In the genomic region with DNA sequence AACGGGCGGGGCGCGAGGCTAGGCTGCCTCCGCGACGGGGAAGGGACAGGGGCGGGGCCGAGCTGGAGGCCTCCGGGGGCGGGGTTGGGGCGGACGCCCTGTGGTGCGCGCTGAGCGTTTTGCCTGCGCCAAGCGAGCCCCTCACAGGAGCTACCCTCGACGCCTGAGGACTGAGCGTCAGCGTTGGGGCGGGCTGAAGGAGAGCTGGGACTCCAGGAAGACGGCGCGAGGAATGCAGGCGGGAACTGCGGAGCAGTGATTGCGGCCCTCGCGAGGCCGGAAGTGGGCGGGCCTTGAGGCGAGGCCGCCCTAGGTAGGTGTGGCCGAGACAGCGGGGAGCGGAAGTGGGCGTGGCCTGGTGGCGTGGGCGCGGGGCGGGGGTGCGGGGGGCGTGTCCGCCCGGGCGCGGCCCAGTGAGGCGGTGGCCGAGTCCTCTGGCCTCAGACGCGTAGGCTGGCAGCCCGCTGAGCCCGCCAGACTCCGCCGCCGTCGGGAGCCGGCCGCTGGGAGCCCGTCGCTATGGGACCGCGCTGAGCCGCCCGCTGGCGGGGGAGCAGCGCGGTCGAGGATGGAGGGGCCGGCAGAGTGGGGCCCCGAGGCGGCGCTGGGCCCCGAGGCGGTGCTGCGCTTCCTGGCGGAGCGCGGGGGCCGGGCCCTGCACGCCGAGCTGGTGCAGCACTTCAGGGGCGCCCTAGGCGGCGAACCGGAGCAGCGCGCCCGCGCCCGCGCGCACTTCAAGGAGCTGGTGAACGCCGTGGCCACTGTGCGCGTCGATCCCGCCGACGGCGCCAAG, we compare ENCODE assay signal across 8 cellular contexts. TPM values are rescaled to one million over a fixed set of nuclear protein-coding genes. Genes with fewer than 3 reads are reported as not detected.
A peak's percentile ranks its signal among the peaks of the same experiment; 100 is the strongest.
DNase-seq lines count a peak whose midpoint lies in the region; ATAC-seq and TF ChIP-seq lines count a peak whose summit lies in the region.

A gene (minus strand): TSS at position 45 of the 793 bp plus-strand sequence. CDS start 139 bp downstream, outside the sequence.
A gene with protein sequence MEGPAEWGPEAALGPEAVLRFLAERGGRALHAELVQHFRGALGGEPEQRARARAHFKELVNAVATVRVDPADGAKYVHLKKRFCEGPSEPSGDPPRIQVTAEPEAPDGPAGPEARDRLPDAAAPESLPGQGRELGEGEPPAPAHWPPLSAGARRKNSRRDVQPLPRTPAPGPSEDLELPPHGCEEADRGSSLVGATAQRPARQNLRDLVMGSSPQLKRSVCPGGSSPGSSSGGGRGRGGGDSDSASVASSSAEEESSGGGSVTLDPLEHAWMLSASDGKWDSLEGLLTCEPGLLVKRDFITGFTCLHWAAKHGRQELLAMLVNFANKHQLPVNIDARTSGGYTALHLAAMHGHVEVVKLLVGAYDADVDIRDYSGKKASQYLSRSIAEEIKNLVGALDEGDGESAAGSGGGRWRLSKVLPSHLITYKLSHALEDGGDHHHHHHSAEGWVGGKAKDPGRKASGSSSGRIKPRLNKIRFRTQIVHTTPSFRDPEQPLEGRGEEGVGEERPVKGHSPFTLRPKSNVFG (plus strand): TSS at position 443 of the 793 bp plus-strand sequence. CDS start 126 bp downstream, at position 569.

- no peaks in the 10 kb centered on the region for H3F3A ChIP-seq in neural cell (ENCODE audit: insufficient read depth, low read length, poor library complexity, severe bottlenecking)

- H3K27ac ChIP-seq in RWPE2 (ENCODE audit: poor library complexity, severe bottlenecking) (peak within 1 kb of the TSS; percentile 91), foreskin keratinocyte (peak within 1 kb of the TSS; percentile 79), neural cell (ENCODE audit: low read length) (peak within 1 kb of the TSS; percentile 62)

- H3K4me1 ChIP-seq in RWPE2 (ENCODE audit: insufficient read depth, poor library complexity, severe bottlenecking) (peaks cover 16% of the 10 kb centered on the region), foreskin keratinocyte (peaks cover 19% of the 10 kb centered on the region)

- TF ChIP-seq CTCF in RWPE2 (IDR thresholded peaks at IDR 0.05; ENCODE audit: poor library complexity, severe bottlenecking) = no peak
- no peak for TF ChIP-seq CTCF in foreskin keratinocyte (conservative IDR thresholded peaks at IDR 0.05)
- no peak for TF ChIP-seq CTCF in neural cell (IDR thresholded peaks at IDR 0.05; ENCODE audit: poor library complexity, severe bottlenecking)

- TF ChIP-seq RAD21 in neural cell (conservative IDR thresholded peaks at IDR 0.05) = no peak

- H3K9me2 ChIP-seq in neural cell (ENCODE audit: insufficient read depth, low read length) = no peaks in the 10 kb centered on the region

- peak within 1 kb of the TSS; percentile 49 for H3K4me2 ChIP-seq in neural cell (ENCODE audit: low read length)

- H3K4me3 ChIP-seq in RWPE2 (ENCODE audit: severe bottlenecking) = peak within 1 kb of the TSS; percentile 76
- peak within 1 kb of the TSS; percentile 85 for H3K4me3 ChIP-seq in neural cell (ENCODE audit: low read length)

- no peak for TF ChIP-seq EP300 in neural cell (conservative IDR thresholded peaks at IDR 0.05; ENCODE audit: poor library complexity, severe bottlenecking)

- H3K36me3 ChIP-seq in RWPE2 (ENCODE audit: low read depth) = peaks cover 19% of the 10 kb centered on the region
- no peaks in the 10 kb centered on the region for H3K36me3 ChIP-seq in neural cell (ENCODE audit: insufficient read depth, low read length)

- no peaks in the 10 kb centered on the region for H4K20me1 ChIP-seq in neural cell (ENCODE audit: insufficient read depth)

- H3K9me3 ChIP-seq in RWPE2 (ENCODE audit: severe bottlenecking) (no peaks in the 10 kb centered on the region), neural cell (ENCODE audit: low read length) (no peaks in the 10 kb centered on the region)

- H3K79me2 ChIP-seq in neural cell (replicated peaks; ENCODE audit: insufficient read depth, low read length) = peaks cover 40% of the 10 kb centered on the region

- DNase-seq in C1 segment of cervical spinal cord (lab: John Stamatoyannopoulos, UW) (peak; percentile 45 to 99 (median 92)), HT-29 (ENCODE audit: low spot score) (peak; percentile 98), RWPE2 (ENCODE audit: low spot score) (peak; percentile 99), foreskin keratinocyte (peak; percentile 94 to 97)
- peak; percentile 49 for DNase-seq in activated gamma-delta T cell treated with anti-CD3 and anti-CD28 coated beads, Interleukin-2, amount 50 U/mL, for 16 hours (ENCODE audit: low read depth)
- DNase-seq in stimulated activated naive CD8-positive, alpha-beta T cell treated with anti-CD3 and anti-CD28 coated beads, Interleukin-15, Interleukin-2, amounts not matched to agents 100 U/mL and 50 U/mL, for 24 hours = peak; percentile 80

- ATAC-seq in GM19467 (IDR thresholded peaks at IDR 0.05; ENCODE audit: unreplicated experiment) (peak; percentile 75), RWPE2 (ENCODE audit: low read depth) (peak; percentile 91), foreskin keratinocyte (peak; percentile 93)
- ATAC-seq in stimulated activated naive CD8-positive, alpha-beta T cell treated with anti-CD3 and anti-CD28 coated beads, Interleukin-15, Interleukin-2, amounts not matched to agents 100 U/mL and 50 U/mL, for 24 hours = peak; percentile 87

- peak within 1 kb of the TSS; percentile 75 for H3K9ac ChIP-seq in neural cell (ENCODE audit: low read length)

- peak within 1 kb of the TSS; percentile 21 for H2AFZ ChIP-seq in neural cell (ENCODE audit: low read depth, low read length)

- H3K27me3 ChIP-seq in RWPE2 (ENCODE audit: insufficient read depth, poor library complexity, severe bottlenecking) (no peaks in the 10 kb centered on the region), foreskin keratinocyte (no peaks in the 10 kb centered on the region), neural cell (ENCODE audit: insufficient read depth, low read depth, low read length) (peaks cover 6% of the 10 kb centered on the region)

TF ChIP-seq in neural cell, 6 proteins besides CTCF, POLR2A, EP300 and RAD21:
- peak; percentile 92 for TF ChIP-seq POLR2AphosphoS5 (IDR thresholded peaks at IDR 0.05)
- peak; percentile 57 for TF ChIP-seq TAF1 (IDR thresholded peaks at IDR 0.05; ENCODE audit: low read depth)
- peak; percentile 53 for TF ChIP-seq MXI1 (conservative IDR thresholded peaks at IDR 0.05; ENCODE audit: poor library complexity, severe bottlenecking)
- TF ChIP-seq, protein P1, sequence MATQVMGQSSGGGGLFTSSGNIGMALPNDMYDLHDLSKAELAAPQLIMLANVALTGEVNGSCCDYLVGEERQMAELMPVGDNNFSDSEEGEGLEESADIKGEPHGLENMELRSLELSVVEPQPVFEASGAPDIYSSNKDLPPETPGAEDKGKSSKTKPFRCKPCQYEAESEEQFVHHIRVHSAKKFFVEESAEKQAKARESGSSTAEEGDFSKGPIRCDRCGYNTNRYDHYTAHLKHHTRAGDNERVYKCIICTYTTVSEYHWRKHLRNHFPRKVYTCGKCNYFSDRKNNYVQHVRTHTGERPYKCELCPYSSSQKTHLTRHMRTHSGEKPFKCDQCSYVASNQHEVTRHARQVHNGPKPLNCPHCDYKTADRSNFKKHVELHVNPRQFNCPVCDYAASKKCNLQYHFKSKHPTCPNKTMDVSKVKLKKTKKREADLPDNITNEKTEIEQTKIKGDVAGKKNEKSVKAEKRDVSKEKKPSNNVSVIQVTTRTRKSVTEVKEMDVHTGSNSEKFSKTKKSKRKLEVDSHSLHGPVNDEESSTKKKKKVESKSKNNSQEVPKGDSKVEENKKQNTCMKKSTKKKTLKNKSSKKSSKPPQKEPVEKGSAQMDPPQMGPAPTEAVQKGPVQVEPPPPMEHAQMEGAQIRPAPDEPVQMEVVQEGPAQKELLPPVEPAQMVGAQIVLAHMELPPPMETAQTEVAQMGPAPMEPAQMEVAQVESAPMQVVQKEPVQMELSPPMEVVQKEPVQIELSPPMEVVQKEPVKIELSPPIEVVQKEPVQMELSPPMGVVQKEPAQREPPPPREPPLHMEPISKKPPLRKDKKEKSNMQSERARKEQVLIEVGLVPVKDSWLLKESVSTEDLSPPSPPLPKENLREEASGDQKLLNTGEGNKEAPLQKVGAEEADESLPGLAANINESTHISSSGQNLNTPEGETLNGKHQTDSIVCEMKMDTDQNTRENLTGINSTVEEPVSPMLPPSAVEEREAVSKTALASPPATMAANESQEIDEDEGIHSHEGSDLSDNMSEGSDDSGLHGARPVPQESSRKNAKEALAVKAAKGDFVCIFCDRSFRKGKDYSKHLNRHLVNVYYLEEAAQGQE (IDR thresholded peaks at IDR 0.05; ENCODE audit: borderline replicate concordance) = peak; percentile 52
- TF ChIP-seq SMC3 (conservative IDR thresholded peaks at IDR 0.05; ENCODE audit: poor library complexity) = no peak

RNA-seq across cellular contexts. Expression of the first gene that starts in this region (rescaled TPM):
- 25.6 and 37.9 TPM in 2 replicates for total RNA-seq in HT-29 (2014; rRNA removed; shearing (Covaris generic))
- total RNA-seq in foreskin keratinocyte = 93.4 and 100 TPM in 2 replicates
- 31.6 and 37.3 TPM in 2 replicates for polyA plus RNA-seq in foreskin keratinocyte
- polyA plus RNA-seq in neural cell = 7.4 and 10.0 TPM in 2 replicates
- polyA minus RNA-seq in neural cell = 34.8 and 41.6 TPM in 2 replicates

RNA-seq across cellular contexts. Expression of the second gene that starts in this region (rescaled TPM):
- 51.6 and 56.5 TPM in 2 replicates for total RNA-seq in HT-29 (2014; rRNA removed; shearing (Covaris generic))
- 30.8 and 31.2 TPM in 2 replicates for total RNA-seq in foreskin keratinocyte
- polyA plus RNA-seq in foreskin keratinocyte (10.1 and 11.5 TPM in 2 replicates), neural cell (5.8 and 6.2 TPM in 2 replicates)
- 16.3 and 21.9 TPM in 2 replicates for polyA minus RNA-seq in neural cell

Comparison
In these comparisons a context has a peak if more than half of its experiments do, and no peak if none do; other contexts are left out.
1. Peak in every context shown above with its lines: DNase-seq, ATAC-seq, H3K4me3 ChIP-seq and H3K27ac ChIP-seq.
2. DNase-seq: peak in every context shown above with its lines; median percentile 99 in RWPE2; 98 in HT-29; 96 in foreskin keratinocyte; 92 in C1 segment of cervical spinal cord; 80 in stimulated activated naive CD8-positive, alpha-beta T cell treated with anti-CD3 and anti-CD28 coated beads, Interleukin-15, Interleukin-2, amounts not matched to agents 100 U/mL and 50 U/mL, for 24 hours; 49 in activated gamma-delta T cell treated with anti-CD3 and anti-CD28 coated beads, Interleukin-2, amount 50 U/mL, for 16 hours.